11 cellular contexts compared by ENCODE assay signal in the genomic region with DNA sequence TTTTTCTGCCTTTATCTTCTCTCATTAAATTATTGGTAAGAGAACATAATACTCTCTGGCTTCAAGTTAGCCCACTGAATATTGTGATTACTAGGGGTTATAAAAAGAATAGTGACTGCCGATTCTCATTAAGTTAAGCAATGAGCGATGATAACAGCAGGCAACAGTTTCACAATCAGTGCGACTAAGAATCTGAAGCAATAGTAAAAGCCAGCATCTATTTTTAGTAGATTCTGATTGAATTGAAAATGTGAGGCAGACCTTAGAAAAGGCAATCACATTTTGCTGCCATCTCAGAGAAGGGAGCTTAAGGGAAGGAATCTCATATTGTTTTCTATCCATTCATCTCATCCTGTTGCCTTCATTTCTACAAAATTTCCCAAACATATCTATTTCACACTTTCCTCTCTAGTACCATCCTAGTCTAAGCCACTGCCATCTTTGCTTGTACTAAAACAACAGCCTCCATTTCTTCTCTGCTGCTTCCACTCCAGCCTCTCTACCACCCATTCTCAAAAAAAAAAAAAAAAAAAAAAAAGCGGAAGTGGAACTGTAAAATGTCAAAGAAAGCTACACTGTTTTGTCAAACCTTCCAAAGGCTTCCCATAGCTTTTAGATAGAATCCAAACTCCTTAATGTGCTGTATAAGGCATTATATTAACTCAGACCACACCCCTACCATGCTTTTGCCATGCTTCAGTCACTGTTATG. TPM values are rescaled to one million over a fixed set of nuclear protein-coding genes. Genes with fewer than 3 reads are reported as not detected.
A peak's percentile ranks its signal among the peaks of the same experiment; 100 is the strongest.
DNase-seq lines count a peak whose midpoint lies in the region; ATAC-seq and TF ChIP-seq lines count a peak whose summit lies in the region.
"Had no signal": no experiment of that assay in that cellular context is flagged by ENCODE, and none has a peak within 500 bp of the region (broad histone marks: within the 10 kb centered on the region; RNA-seq: fewer than 3 reads in every experiment).

No MANE protein-coding gene starts in this region.

- no peak overlapping the region for H3K4me2 ChIP-seq in neural cell (ENCODE audit: low read length)

- no peaks in the 10 kb centered on the region for H3K9me3 ChIP-seq in neural cell (ENCODE audit: low read length)

- TF ChIP-seq CTCF in NB4 (IDR thresholded peaks at IDR 0.05; ENCODE audit: low read depth, low read length) (no peak), neural cell (IDR thresholded peaks at IDR 0.05; ENCODE audit: poor library complexity, severe bottlenecking) (no peak)

- H4K20me1 ChIP-seq in neural cell (ENCODE audit: insufficient read depth) = no peaks in the 10 kb centered on the region

- TF ChIP-seq RAD21 in neural cell (conservative IDR thresholded peaks at IDR 0.05) = no peak

- peak overlapping the region; percentile 11 for H3K27ac ChIP-seq in neural cell (ENCODE audit: low read length)

- no peak overlapping the region for H3K9ac ChIP-seq in neural cell (ENCODE audit: low read length)

- no peaks in the 10 kb centered on the region for H3K79me2 ChIP-seq in neural cell (replicated peaks; ENCODE audit: insufficient read depth, low read length)

- no peaks in the 10 kb centered on the region for H3K36me3 ChIP-seq in neural cell (ENCODE audit: insufficient read depth, low read length)

- peak; percentile 61 for ATAC-seq in GM19035 (IDR thresholded peaks at IDR 0.05; ENCODE audit: unreplicated experiment)
- peak; percentile 45 for ATAC-seq in HG03039 (IDR thresholded peaks at IDR 0.05; ENCODE audit: unreplicated experiment)
- ATAC-seq in HG02678 (IDR thresholded peaks at IDR 0.05; ENCODE audit: unreplicated experiment) = no peak

- H3K4me3 ChIP-seq in NB4 (ENCODE audit: low read depth, low read length) = no peak overlapping the region
- H3K4me3 ChIP-seq in neural cell (ENCODE audit: low read length) = no peak overlapping the region

- no peaks in the 10 kb centered on the region for H3F3A ChIP-seq in neural cell (ENCODE audit: insufficient read depth, low read length, poor library complexity, severe bottlenecking)

- H3K9me2 ChIP-seq in neural cell (ENCODE audit: insufficient read depth, low read length) = no peaks in the 10 kb centered on the region

- TF ChIP-seq POLR2A in NB4 (IDR thresholded peaks at IDR 0.05; ENCODE audit: extremely low read depth, insufficient read length) = no peak

- no peaks in the 10 kb centered on the region for H3K27me3 ChIP-seq in neural cell (ENCODE audit: insufficient read depth, low read depth, low read length)

- DNase-seq in NB4 (ENCODE audit: low read depth) = peak; percentile 41
- no peak for DNase-seq in NCI-H2081 (lab: John Stamatoyannopoulos, UW)
- no peak for DNase-seq in NCI-H1105 (lab: John Stamatoyannopoulos, UW)
- DNase-seq: activated CD4-positive, alpha-beta T cell treated with anti-CD3 and anti-CD28 coated beads, Interleukin-2, amount 10 ng/mL, durations not matched to agents 7 days and 5 days; dermis blood vessel endothelial cell; HFFc6; NCI-H510A treated with DMSO at 0.1 percent for 48 hours had no signal

- TF ChIP-seq EP300 in neural cell (conservative IDR thresholded peaks at IDR 0.05; ENCODE audit: poor library complexity, severe bottlenecking) = no peak

- H2AFZ ChIP-seq in neural cell (ENCODE audit: low read depth, low read length) = no peak overlapping the region

TF ChIP-seq in neural cell, 6 proteins besides CTCF, POLR2A, EP300 and RAD21:
- TF ChIP-seq EZH2 (IDR thresholded peaks at IDR 0.05; ENCODE audit: borderline replicate concordance, insufficient read depth, low read length, poor library complexity, severe bottlenecking) (no peak), POLR2AphosphoS5 (IDR thresholded peaks at IDR 0.05) (no peak), MXI1 (conservative IDR thresholded peaks at IDR 0.05; ENCODE audit: poor library complexity, severe bottlenecking) (no peak), TAF1 (IDR thresholded peaks at IDR 0.05; ENCODE audit: low read depth) (no peak), SMC3 (conservative IDR thresholded peaks at IDR 0.05; ENCODE audit: poor library complexity) (no peak)
- TF ChIP-seq, protein P1, sequence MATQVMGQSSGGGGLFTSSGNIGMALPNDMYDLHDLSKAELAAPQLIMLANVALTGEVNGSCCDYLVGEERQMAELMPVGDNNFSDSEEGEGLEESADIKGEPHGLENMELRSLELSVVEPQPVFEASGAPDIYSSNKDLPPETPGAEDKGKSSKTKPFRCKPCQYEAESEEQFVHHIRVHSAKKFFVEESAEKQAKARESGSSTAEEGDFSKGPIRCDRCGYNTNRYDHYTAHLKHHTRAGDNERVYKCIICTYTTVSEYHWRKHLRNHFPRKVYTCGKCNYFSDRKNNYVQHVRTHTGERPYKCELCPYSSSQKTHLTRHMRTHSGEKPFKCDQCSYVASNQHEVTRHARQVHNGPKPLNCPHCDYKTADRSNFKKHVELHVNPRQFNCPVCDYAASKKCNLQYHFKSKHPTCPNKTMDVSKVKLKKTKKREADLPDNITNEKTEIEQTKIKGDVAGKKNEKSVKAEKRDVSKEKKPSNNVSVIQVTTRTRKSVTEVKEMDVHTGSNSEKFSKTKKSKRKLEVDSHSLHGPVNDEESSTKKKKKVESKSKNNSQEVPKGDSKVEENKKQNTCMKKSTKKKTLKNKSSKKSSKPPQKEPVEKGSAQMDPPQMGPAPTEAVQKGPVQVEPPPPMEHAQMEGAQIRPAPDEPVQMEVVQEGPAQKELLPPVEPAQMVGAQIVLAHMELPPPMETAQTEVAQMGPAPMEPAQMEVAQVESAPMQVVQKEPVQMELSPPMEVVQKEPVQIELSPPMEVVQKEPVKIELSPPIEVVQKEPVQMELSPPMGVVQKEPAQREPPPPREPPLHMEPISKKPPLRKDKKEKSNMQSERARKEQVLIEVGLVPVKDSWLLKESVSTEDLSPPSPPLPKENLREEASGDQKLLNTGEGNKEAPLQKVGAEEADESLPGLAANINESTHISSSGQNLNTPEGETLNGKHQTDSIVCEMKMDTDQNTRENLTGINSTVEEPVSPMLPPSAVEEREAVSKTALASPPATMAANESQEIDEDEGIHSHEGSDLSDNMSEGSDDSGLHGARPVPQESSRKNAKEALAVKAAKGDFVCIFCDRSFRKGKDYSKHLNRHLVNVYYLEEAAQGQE (IDR thresholded peaks at IDR 0.05; ENCODE audit: borderline replicate concordance) = no peak

RNA-seq across cellular contexts. Expression of a gene that starts 17.4 kb away (rescaled TPM):
- 0.33 and 0.78 TPM in 2 replicates for polyA plus RNA-seq in neural cell
- polyA minus RNA-seq in neural cell = 2.4 and 2.9 TPM in 2 replicates

RNA-seq across cellular contexts. Expression of a gene that starts 55.4 kb away (rescaled TPM):
- polyA plus RNA-seq in neural cell = 1.0 and 3.3 TPM in 2 replicates
- polyA minus RNA-seq in neural cell = 12.2 and 12.4 TPM in 2 replicates
